In the genomic region with DNA sequence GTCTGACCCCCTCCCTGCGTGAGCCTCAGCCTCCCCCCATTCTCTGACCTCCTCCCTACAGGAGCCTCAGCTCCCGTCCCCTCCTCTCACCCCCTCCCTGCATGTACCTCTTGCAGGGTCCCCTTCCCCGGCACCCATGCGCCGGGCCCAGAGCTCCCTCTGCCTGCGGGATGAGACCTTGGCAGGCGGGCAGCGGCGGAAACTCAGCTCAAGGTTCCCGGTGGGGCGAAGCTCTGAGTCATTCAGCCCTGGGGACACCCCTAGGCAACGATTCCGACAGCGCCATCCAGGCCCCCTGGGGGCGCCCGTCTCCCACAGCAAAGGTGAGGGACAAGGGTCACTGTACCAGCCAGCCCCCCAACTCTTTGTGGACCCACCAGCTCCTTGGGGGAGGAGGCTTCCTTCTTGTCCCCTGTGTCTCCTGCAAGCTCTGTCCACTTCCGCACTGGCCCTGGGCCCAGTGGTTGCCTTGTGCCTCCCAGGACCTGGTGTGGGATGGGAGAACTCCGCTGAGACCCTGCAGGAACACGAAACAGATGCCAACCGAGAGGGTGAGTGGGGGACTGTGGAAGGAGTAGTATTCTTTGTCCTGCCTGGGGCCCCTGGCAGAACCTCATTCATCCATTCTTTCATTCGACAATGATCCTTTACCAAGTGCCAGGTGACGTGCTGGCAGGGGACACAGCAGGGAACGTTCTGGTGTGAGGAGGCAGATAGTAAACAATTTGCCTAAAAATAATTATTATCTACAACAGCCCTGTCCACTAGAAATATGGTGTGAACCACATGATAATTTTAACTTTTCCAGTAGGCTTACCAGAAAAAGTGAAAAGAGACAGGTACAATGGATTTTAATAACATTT, we compare ENCODE assay signal across 8 cellular contexts. TPM values are rescaled to one million over a fixed set of nuclear protein-coding genes. Genes with fewer than 3 reads are reported as not detected.
DNase-seq lines count a peak whose midpoint lies in the region; ATAC-seq and TF ChIP-seq lines count a peak whose summit lies in the region.

No MANE protein-coding gene starts in this region.

- no peaks in the 10 kb centered on the region for H3K36me3 ChIP-seq in ACC112 (ENCODE audit: insufficient read depth, low read length)

- peak overlapping the region; percentile 36 for H3K27ac Mint-ChIP-seq in activated CD4-positive, alpha-beta T cell treated with anti-CD3 and anti-CD28 coated beads, Interleukin-2, amount 10 ng/mL, durations not matched to agents 7 days and 5 days
- peak overlapping the region; percentile 22 to 50 (median 30) for H3K27ac Mint-ChIP-seq in nephron

- H2AFZ ChIP-seq in ACC112 (ENCODE audit: low read length, unreplicated experiment), result peak overlapping the region; percentile 78

- H3K27ac ChIP-seq in ACC112 (ENCODE audit: low read depth, low read length), result peak overlapping the region; percentile 15; the same call in 1 of the 2 replicates

- TF ChIP-seq CTCF in GM12864 (IDR thresholded peaks at IDR 0.05; ENCODE audit: low read depth, low read length, missing control alignments) (peak; percentile 38), fibroblast of pulmonary artery (IDR thresholded peaks at IDR 0.05; ENCODE audit: low read length, missing control alignments) (peak; percentile 72), nephron (IDR thresholded peaks at IDR 0.05; ENCODE audit: unreplicated experiment in 3 of 3) (peak; percentile 49 to 54 (median 51))

- DNase-seq in GM12864 (ENCODE audit: low read depth) (no peak), NCI-H2081 treated with DMSO at 0.1 percent for 48 hours (lab: John Stamatoyannopoulos, UW) (peak; percentile 51), fibroblast of pulmonary artery (ENCODE audit: low read depth) (peak; percentile 80)
- DNase-seq in activated CD4-positive, alpha-beta T cell treated with anti-CD3 and anti-CD28 coated beads, Interleukin-2, amount 10 ng/mL, durations not matched to agents 7 days and 5 days, result peak; percentile 49

- no peaks in the 10 kb centered on the region for H3K27me3 Mint-ChIP-seq in activated CD4-positive, alpha-beta T cell treated with anti-CD3 and anti-CD28 coated beads, Interleukin-2, amount 10 ng/mL, durations not matched to agents 7 days and 5 days
- no peaks in the 10 kb centered on the region for H3K27me3 Mint-ChIP-seq in nephron (ENCODE audit: low read depth)

- H3K4me1 ChIP-seq in ACC112 (ENCODE audit: control insufficient read depth, insufficient read depth, low read length, unreplicated experiment), result peaks cover 35% of the 10 kb centered on the region

- H3K4me3 Mint-ChIP-seq in activated CD4-positive, alpha-beta T cell treated with anti-CD3 and anti-CD28 coated beads, Interleukin-2, amount 10 ng/mL, durations not matched to agents 7 days and 5 days, result no peak overlapping the region
- H3K4me3 Mint-ChIP-seq in nephron, result peak overlapping the region in 2 of 3 experiments; percentile 10 to 22

- POLR2A ChIA-PET in activated CD4-positive, alpha-beta T cell treated with anti-CD3 and anti-CD28 coated beads, Interleukin-2, amount 10 ng/mL, durations not matched to agents 7 days and 5 days (lab: Charles Lee), result no interaction called here

- H3K4me3 ChIP-seq in ACC112 (ENCODE audit: low read depth, low read length) (peak overlapping the region; percentile 69), GM12864 (ENCODE audit: low read depth, low read length) (no peak overlapping the region), fibroblast of pulmonary artery (replicated peaks; ENCODE audit: low read depth, low read length) (peak overlapping the region; percentile 32)

- peaks cover 31% of the 10 kb centered on the region for H3K4me1 Mint-ChIP-seq in activated CD4-positive, alpha-beta T cell treated with anti-CD3 and anti-CD28 coated beads, Interleukin-2, amount 10 ng/mL, durations not matched to agents 7 days and 5 days
- peaks cover 6% of the 10 kb centered on the region for H3K4me1 Mint-ChIP-seq in nephron

- peaks cover 13% of the 10 kb centered on the region for H3K79me2 ChIP-seq in ACC112 (ENCODE audit: control insufficient read depth, insufficient read depth, low read length, unreplicated experiment)

- no peaks in the 10 kb centered on the region for H3K27me3 ChIP-seq in ACC112 (ENCODE audit: insufficient read depth, low read length)

- CTCF ChIA-PET in activated CD4-positive, alpha-beta T cell treated with anti-CD3 and anti-CD28 coated beads, Interleukin-2, amount 10 ng/mL, durations not matched to agents 7 days and 5 days (lab: Charles Lee), result interaction anchor here (0.9 to 3.1 kb wide), 9 partner anchors 9 to 164 kb away, joined by 3 to 15 read pairs (median 5); partner anchors contain the start of gene PRDX5

- no peaks in the 10 kb centered on the region for H3K9me3 Mint-ChIP-seq in activated CD4-positive, alpha-beta T cell treated with anti-CD3 and anti-CD28 coated beads, Interleukin-2, amount 10 ng/mL, durations not matched to agents 7 days and 5 days
- no peaks in the 10 kb centered on the region for H3K9me3 Mint-ChIP-seq in nephron

- peaks cover 13% of the 10 kb centered on the region for H3K36me3 Mint-ChIP-seq in activated CD4-positive, alpha-beta T cell treated with anti-CD3 and anti-CD28 coated beads, Interleukin-2, amount 10 ng/mL, durations not matched to agents 7 days and 5 days (ENCODE audit: low read depth)
- H3K36me3 Mint-ChIP-seq in nephron (ENCODE audit: low read depth), result no peaks in the 10 kb centered on the region

- no peak for ATAC-seq in GM18520 (IDR thresholded peaks at IDR 0.05; ENCODE audit: unreplicated experiment)
- ATAC-seq in GM18870 (IDR thresholded peaks at IDR 0.05; ENCODE audit: unreplicated experiment), result no peak

RNA-seq across cellular contexts. Expression of gene RPS6KA4, which starts 3.7 kb away (rescaled TPM):
- total RNA-seq in activated CD4-positive, alpha-beta T cell treated with anti-CD3 and anti-CD28 coated beads, Interleukin-2, amount 10 ng/mL, durations not matched to agents 7 days and 5 days, result 10 to 100 TPM; 31.0 to 43.0 TPM

RNA-seq across cellular contexts. Expression of gene CCDC88B, which starts 15.3 kb away (rescaled TPM):
- total RNA-seq in activated CD4-positive, alpha-beta T cell treated with anti-CD3 and anti-CD28 coated beads, Interleukin-2, amount 10 ng/mL, durations not matched to agents 7 days and 5 days, result 100 to 1,000 TPM; 103 to 127 TPM

RNA-seq across cellular contexts. Expression of gene PRDX5, which starts 37.4 kb away (rescaled TPM):
- total RNA-seq in activated CD4-positive, alpha-beta T cell treated with anti-CD3 and anti-CD28 coated beads, Interleukin-2, amount 10 ng/mL, durations not matched to agents 7 days and 5 days, result 100 to 1,000 TPM in 1 of 2 experiments, 10 to 100 TPM in 1; 97.4 to 106 TPM

RNA-seq across cellular contexts. Expression of gene TRMT112, which starts 38.0 kb away (rescaled TPM):
- 100 to 1,000 TPM; 160 to 171 TPM for total RNA-seq in activated CD4-positive, alpha-beta T cell treated with anti-CD3 and anti-CD28 coated beads, Interleukin-2, amount 10 ng/mL, durations not matched to agents 7 days and 5 days

RNA-seq across cellular contexts. Expression of gene ESRRA, which starts 50.0 kb away (rescaled TPM):
- total RNA-seq in activated CD4-positive, alpha-beta T cell treated with anti-CD3 and anti-CD28 coated beads, Interleukin-2, amount 10 ng/mL, durations not matched to agents 7 days and 5 days, result 10 to 100 TPM; 24.8 to 32.0 TPM
